ENCODE assay signal across 1 cellular context in genomic region chr2:177212895-177213856, GRCh38.
TF ChIP-seq lines count a peak whose summit lies in the region.

No MANE protein-coding gene starts in this region.

TF ChIP-seq in GM12878, 131 proteins besides CTCF, POLR2A, EP300 and RAD21 (continued from another document and continues in another):
- TF ChIP-seq POU2F2 (IDR thresholded peaks at IDR 0.05; ENCODE audit: borderline replicate concordance, low read depth, low read length) (peak; percentile 71; the same call in 2 of the 3 replicates), ZBTB11 (CRISPR knock-in tag; IDR thresholded peaks at IDR 0.05) (no peak), IRF3 (IDR thresholded peaks at IDR 0.05) (no peak), TAF1 (IDR thresholded peaks at IDR 0.05; ENCODE audit: borderline replicate concordance, low read depth, low read length) (peak; percentile 55; the same call in 1 of the 2 replicates), RB1 (IDR thresholded peaks at IDR 0.05; ENCODE audit: borderline replicate concordance) (peak; percentile 80; the same call in 1 of the 2 replicates), HDAC2 (IDR thresholded peaks at IDR 0.05) (no peak), DPF2 (IDR thresholded peaks at IDR 0.05) (peak; percentile 45), HDGF (IDR thresholded peaks at IDR 0.05) (no peak), RBBP5 (conservative IDR thresholded peaks at IDR 0.05) (no peak), ZZZ3 (IDR thresholded peaks at IDR 0.05; ENCODE audit: control insufficient read depth, insufficient read length, low read depth) (no peak), IKZF2 (IDR thresholded peaks at IDR 0.05) (peak; percentile 51 to 67; a peak in 2 of 4 replicates), ZNF687 (IDR thresholded peaks at IDR 0.05) (peak; percentile 73; the same call in 1 of the 2 replicates), TBL1XR1 (IDR thresholded peaks at IDR 0.05; ENCODE audit: low read depth, low read length) (no peak), ASH2L (IDR thresholded peaks at IDR 0.05; ENCODE audit: borderline replicate concordance, low read depth) (peak; percentile 56; the same call in 1 of the 2 replicates), SRF (IDR thresholded peaks at IDR 0.05; ENCODE audit: low read depth in 2 of 2, low read length in 2 of 2) (no peak), NBN (IDR thresholded peaks at IDR 0.05) (no peak), MEF2A (IDR thresholded peaks at IDR 0.05; ENCODE audit: insufficient read depth, low read depth, low read length) (0 out of 2 replicates have a peak, but pooled peaks have one; percentile 11), FOXK2 (IDR thresholded peaks at IDR 0.05) (no peak; the same call in 1 of the 2 replicates), TCF7 (IDR thresholded peaks at IDR 0.05; ENCODE audit: borderline replicate concordance) (no peak), NR2F1 (conservative IDR thresholded peaks at IDR 0.05) (peak; percentile 47; the same call in 1 of the 2 replicates), MXI1 (IDR thresholded peaks at IDR 0.05; ENCODE audit: low read depth, low read length) (peak; percentile 60; the same call in 1 of the 2 replicates), PAX8 (IDR thresholded peaks at IDR 0.05) (peak; percentile 26; the same call in 1 of the 2 replicates), SMC3 (IDR thresholded peaks at IDR 0.05; ENCODE audit: borderline replicate concordance, low read length) (no peak), SPI1 (IDR thresholded peaks at IDR 0.05; ENCODE audit: borderline replicate concordance, insufficient read depth, low read depth, low read length) (no peak), CREM (IDR thresholded peaks at IDR 0.05; ENCODE audit: low read depth) (peak; percentile 12; the same call in 1 of the 2 replicates), BHLHE40 (IDR thresholded peaks at IDR 0.05; ENCODE audit: borderline replicate concordance in 1 of 2, low read depth in 2 of 2, low read length in 1 of 2) (0 out of 4 replicates have a peak, but pooled peaks have one; percentile 4 to 15), MLLT1 (IDR thresholded peaks at IDR 0.05) (peak; percentile 81; the same call in 1 of the 2 replicates), ZNF24 (IDR thresholded peaks at IDR 0.05) (peak; percentile 44; the same call in 1 of the 2 replicates), BCL11A (IDR thresholded peaks at IDR 0.05; ENCODE audit: low read depth, low read length) (no peak), ZBED1 (IDR thresholded peaks at IDR 0.05; ENCODE audit: borderline replicate concordance) (peak; percentile 27; the same call in 1 of the 2 replicates), YY1 (IDR thresholded peaks at IDR 0.05; ENCODE audit: low read depth, low read length) (peak; percentile 98), NR2C1 (IDR thresholded peaks at IDR 0.05) (no peak; the same call in none of the 2 replicates)
- TF ChIP-seq, protein P1, sequence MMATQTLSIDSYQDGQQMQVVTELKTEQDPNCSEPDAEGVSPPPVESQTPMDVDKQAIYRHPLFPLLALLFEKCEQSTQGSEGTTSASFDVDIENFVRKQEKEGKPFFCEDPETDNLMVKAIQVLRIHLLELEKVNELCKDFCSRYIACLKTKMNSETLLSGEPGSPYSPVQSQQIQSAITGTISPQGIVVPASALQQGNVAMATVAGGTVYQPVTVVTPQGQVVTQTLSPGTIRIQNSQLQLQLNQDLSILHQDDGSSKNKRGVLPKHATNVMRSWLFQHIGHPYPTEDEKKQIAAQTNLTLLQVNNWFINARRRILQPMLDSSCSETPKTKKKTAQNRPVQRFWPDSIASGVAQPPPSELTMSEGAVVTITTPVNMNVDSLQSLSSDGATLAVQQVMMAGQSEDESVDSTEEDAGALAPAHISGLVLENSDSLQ (IDR thresholded peaks at IDR 0.05) = peak; percentile 42; the same call in 1 of the 2 replicates
- TF ChIP-seq, protein P2, sequence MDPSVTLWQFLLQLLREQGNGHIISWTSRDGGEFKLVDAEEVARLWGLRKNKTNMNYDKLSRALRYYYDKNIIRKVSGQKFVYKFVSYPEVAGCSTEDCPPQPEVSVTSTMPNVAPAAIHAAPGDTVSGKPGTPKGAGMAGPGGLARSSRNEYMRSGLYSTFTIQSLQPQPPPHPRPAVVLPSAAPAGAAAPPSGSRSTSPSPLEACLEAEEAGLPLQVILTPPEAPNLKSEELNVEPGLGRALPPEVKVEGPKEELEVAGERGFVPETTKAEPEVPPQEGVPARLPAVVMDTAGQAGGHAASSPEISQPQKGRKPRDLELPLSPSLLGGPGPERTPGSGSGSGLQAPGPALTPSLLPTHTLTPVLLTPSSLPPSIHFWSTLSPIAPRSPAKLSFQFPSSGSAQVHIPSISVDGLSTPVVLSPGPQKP (IDR thresholded peaks at IDR 0.05; ENCODE audit: low read depth, low read length) = 0 out of 2 replicates have a peak, but pooled peaks have one; percentile 7
- TF ChIP-seq, protein P3, sequence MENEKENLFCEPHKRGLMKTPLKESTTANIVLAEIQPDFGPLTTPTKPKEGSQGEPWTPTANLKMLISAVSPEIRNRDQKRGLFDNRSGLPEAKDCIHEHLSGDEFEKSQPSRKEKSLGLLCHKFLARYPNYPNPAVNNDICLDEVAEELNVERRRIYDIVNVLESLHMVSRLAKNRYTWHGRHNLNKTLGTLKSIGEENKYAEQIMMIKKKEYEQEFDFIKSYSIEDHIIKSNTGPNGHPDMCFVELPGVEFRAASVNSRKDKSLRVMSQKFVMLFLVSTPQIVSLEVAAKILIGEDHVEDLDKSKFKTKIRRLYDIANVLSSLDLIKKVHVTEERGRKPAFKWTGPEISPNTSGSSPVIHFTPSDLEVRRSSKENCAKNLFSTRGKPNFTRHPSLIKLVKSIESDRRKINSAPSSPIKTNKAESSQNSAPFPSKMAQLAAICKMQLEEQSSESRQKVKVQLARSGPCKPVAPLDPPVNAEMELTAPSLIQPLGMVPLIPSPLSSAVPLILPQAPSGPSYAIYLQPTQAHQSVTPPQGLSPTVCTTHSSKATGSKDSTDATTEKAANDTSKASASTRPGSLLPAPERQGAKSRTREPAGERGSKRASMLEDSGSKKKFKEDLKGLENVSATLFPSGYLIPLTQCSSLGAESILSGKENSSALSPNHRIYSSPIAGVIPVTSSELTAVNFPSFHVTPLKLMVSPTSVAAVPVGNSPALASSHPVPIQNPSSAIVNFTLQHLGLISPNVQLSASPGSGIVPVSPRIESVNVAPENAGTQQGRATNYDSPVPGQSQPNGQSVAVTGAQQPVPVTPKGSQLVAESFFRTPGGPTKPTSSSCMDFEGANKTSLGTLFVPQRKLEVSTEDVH (IDR thresholded peaks at IDR 0.05; ENCODE audit: low read depth, partially characterized antibody) = no peak
- TF ChIP-seq, protein P4, sequence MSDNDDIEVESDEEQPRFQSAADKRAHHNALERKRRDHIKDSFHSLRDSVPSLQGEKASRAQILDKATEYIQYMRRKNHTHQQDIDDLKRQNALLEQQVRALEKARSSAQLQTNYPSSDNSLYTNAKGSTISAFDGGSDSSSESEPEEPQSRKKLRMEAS (IDR thresholded peaks at IDR 0.05; ENCODE audit: low read depth, low read length) = peak; percentile 33; the same call in 1 of the 2 replicates
- TF ChIP-seq, protein P5, sequence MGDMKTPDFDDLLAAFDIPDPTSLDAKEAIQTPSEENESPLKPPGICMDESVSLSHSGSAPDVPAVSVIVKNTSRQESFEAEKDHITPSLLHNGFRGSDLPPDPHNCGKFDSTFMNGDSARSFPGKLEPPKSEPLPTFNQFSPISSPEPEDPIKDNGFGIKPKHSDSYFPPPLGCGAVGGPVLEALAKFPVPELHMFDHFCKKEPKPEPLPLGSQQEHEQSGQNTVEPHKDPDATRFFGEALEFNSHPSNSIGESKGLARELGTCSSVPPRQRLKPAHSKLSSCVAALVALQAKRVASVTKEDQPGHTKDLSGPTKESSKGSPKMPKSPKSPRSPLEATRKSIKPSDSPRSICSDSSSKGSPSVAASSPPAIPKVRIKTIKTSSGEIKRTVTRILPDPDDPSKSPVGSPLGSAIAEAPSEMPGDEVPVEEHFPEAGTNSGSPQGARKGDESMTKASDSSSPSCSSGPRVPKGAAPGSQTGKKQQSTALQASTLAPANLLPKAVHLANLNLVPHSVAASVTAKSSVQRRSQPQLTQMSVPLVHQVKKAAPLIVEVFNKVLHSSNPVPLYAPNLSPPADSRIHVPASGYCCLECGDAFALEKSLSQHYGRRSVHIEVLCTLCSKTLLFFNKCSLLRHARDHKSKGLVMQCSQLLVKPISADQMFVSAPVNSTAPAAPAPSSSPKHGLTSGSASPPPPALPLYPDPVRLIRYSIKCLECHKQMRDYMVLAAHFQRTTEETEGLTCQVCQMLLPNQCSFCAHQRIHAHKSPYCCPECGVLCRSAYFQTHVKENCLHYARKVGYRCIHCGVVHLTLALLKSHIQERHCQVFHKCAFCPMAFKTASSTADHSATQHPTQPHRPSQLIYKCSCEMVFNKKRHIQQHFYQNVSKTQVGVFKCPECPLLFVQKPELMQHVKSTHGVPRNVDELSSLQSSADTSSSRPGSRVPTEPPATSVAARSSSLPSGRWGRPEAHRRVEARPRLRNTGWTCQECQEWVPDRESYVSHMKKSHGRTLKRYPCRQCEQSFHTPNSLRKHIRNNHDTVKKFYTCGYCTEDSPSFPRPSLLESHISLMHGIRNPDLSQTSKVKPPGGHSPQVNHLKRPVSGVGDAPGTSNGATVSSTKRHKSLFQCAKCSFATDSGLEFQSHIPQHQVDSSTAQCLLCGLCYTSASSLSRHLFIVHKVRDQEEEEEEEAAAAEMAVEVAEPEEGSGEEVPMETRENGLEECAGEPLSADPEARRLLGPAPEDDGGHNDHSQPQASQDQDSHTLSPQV (IDR thresholded peaks at IDR 0.05) = peak; percentile 49; the same call in 1 of the 2 replicates
